ENCODE assay signal across 1 cellular context in the genomic region with DNA sequence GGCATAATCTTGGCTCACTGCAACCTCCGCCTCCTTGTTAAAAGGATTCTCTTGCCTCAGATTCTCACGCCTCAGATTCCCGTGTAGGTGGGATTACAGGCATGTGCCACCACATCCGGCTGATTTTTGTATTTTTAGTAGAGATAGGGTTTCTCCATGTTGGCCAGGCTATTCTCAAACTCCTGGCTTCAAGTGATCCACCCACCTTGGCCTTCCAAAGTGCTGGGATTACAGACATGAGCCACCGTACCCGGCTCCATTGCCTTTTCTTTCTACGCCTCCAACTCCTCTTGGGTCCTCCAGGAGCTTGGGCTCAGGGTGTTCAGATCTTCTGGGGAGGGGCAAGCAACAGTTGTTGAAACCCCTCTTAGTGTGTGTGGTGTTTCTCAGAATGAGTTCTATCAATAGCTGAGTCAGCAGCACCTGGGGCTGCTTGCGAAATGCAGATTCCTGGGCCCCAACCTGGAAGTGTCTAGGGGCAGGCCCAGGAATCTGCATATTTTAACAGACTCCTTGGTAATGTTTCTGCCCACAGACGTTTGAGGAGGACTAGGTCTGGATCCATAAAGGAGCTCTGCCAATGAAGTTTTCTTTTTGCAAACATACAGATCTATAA.
TF ChIP-seq lines count a peak whose summit lies in the region.

No MANE protein-coding gene starts in this region.

TF ChIP-seq in H1, 55 proteins besides CTCF, POLR2A, EP300 and RAD21:
- TF ChIP-seq MAFK (IDR thresholded peaks at IDR 0.05; ENCODE audit: low read depth, low read length), result peak; percentile 75
- no peak for TF ChIP-seq NRF1 (IDR thresholded peaks at IDR 0.05; ENCODE audit: low read depth, low read length)
TF ChIP-seq in H1: peak in this region for 1.
